Comparison of ENCODE assay signal across 8 cellular contexts in the genomic region with DNA sequence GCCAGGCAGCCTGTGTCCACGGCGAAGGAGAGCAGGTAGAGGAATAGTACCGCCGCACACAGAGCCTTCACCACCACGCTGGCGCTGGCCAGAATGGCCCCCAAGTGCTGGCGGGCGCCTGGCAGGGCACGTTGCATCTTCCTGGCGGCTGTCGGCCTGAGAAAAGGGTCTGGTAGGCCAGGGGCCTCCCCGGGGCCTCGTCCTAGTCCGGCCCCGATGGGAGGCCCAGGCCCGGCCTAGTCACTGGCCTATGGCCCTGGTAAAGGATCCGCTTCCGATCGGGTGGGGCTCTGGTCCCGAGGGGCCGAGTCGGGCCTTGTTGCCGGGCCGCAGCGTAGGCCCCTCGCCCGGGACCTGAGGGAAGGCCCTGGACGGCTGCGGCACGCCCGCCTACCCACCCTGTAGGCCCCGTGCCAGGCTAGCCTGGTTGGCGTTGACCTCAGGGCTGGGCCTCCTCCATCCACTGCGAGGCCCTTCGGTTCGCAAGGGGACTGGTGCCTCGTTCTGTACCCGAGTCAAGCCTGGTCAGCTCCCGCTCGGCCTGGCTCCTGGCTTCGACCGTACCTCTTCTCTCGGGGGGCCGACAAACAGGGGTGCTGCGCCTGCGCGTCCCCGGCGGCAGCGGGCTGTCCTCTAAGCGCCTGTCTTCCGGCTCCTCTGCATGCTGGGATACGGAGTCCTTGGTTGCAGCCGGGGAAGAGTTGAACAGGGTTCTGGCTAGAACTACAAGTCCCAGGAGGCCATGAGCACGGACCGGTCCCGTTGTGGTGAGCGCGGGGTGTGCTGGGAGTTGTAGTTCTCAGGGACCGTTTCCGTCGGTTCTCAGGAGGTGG. TPM values are rescaled to one million over a fixed set of nuclear protein-coding genes. Genes with fewer than 3 reads are reported as not detected.
DNase-seq lines count a peak whose midpoint lies in the region; ATAC-seq, FAIRE-seq and TF ChIP-seq lines count a peak whose summit lies in the region.

Gene TMEM115, minus strand, starts transcription at position 595 of the 833 bp plus-strand sequence. Its CDS starts 458 bp downstream, at position 137.

- peak; percentile 99 for DNase-seq in EL
- peak; percentile 99 for DNase-seq in H54 (ENCODE audit: insufficient read length, low spot score)
- peak; percentile 90 for DNase-seq in activated T-helper 9 cell treated with anti-CD3 and anti-CD28 coated beads, Interleukin-2, amount 50 U/mL, for 16 hours (ENCODE audit: low read depth)
- peak; percentile 98 for DNase-seq in fibroblast of mammary gland (ENCODE audit: low read depth)
- DNase-seq in naive thymus-derived CD8-positive, alpha-beta T cell: peak; percentile 86 to 98 (median 94)
- peak; percentile 84 to 96 (median 94) for DNase-seq in stimulated activated naive CD4-positive, alpha-beta T cell (lab: John Stamatoyannopoulos, UW)

- FAIRE-seq in H54 (lab: Jason Lieb, UNC): peak; percentile 77

- TF ChIP-seq POLR2A in H54 (IDR thresholded peaks at IDR 0.05; ENCODE audit: low read depth, low read length) (peak; percentile 67), Raji (IDR thresholded peaks at IDR 0.05; ENCODE audit: insufficient read depth, low read depth, low read length) (peak; percentile 84)

- H3F3A ChIP-seq in Loucy (ENCODE audit: low read depth): no peaks in the 10 kb centered on the region

- H3K27ac Mint-ChIP-seq in naive thymus-derived CD8-positive, alpha-beta T cell: peak within 1 kb of the TSS; percentile 87 to 98 (median 96)

- H3K4me3 Mint-ChIP-seq in naive thymus-derived CD8-positive, alpha-beta T cell: peak within 1 kb of the TSS; percentile 89 to 99 (median 96)

- H3K79me2 ChIP-seq in Loucy (ENCODE audit: insufficient read depth, low read length): peaks cover 45% of the 10 kb centered on the region

- peak within 1 kb of the TSS; percentile 92 for H3K4me2 ChIP-seq in Loucy (ENCODE audit: low read depth, low read length, poor library complexity, severe bottlenecking)

- ATAC-seq in naive thymus-derived CD8-positive, alpha-beta T cell: peak; percentile 99 to 100

- no peaks in the 10 kb centered on the region for H3K9me3 Mint-ChIP-seq in naive thymus-derived CD8-positive, alpha-beta T cell

- peaks cover 34% of the 10 kb centered on the region for H3K4me1 ChIP-seq in Loucy (ENCODE audit: insufficient read depth, low read length, poor library complexity, severe bottlenecking)

- H2AFZ ChIP-seq in Loucy (ENCODE audit: low read length): peak within 1 kb of the TSS; percentile 73

- H3K9ac ChIP-seq in Loucy (ENCODE audit: low read depth, low read length, poor library complexity, severe bottlenecking): peak within 1 kb of the TSS; percentile 84

- H3K9me2 ChIP-seq in Loucy (replicated peaks; ENCODE audit: low read depth, low read length): no peaks in the 10 kb centered on the region

- no peaks in the 10 kb centered on the region for H3K9me3 ChIP-seq in Loucy (ENCODE audit: insufficient read depth, low read depth, low read length)

- POLR2A ChIA-PET in naive thymus-derived CD8-positive, alpha-beta T cell (lab: Charles Lee): interaction anchor here (0.6 to 10.4 kb wide), 5 partner anchors 10 to 1901 kb away, joined by 3 to 102 read pairs (median 4); partner anchors contain the start of genes CYB561D2, NPRL2 and RASSF1

- peak within 1 kb of the TSS; percentile 78 for H3K4me3 ChIP-seq in Loucy (ENCODE audit: low read length, poor library complexity, severe bottlenecking)
- peak within 1 kb of the TSS; percentile 82 for H3K4me3 ChIP-seq in fibroblast of mammary gland (ENCODE audit: control insufficient read depth, low read depth, low read length)

- H3K27me3 Mint-ChIP-seq in naive thymus-derived CD8-positive, alpha-beta T cell: no peaks in the 10 kb centered on the region

- H4K20me1 ChIP-seq in Loucy (ENCODE audit: insufficient read depth, low read length, poor library complexity, severe bottlenecking): peaks cover 37% of the 10 kb centered on the region

- peaks cover 9% of the 10 kb centered on the region; the same call in 1 of the 2 replicates for H3K36me3 ChIP-seq in Loucy (ENCODE audit: insufficient read depth, low read length)

- TF ChIP-seq CTCF in Loucy (conservative IDR thresholded peaks at IDR 0.05; ENCODE audit: low read length) (no peak), fibroblast of mammary gland (conservative IDR thresholded peaks at IDR 0.05; ENCODE audit: control insufficient read depth, insufficient read depth, low read depth, low read length) (no peak)

- peaks cover 25 to 58% (median 46%) of the 10 kb centered on the region in 4 donors for H3K4me1 Mint-ChIP-seq in naive thymus-derived CD8-positive, alpha-beta T cell

- H3K36me3 Mint-ChIP-seq in naive thymus-derived CD8-positive, alpha-beta T cell: peaks cover 0 to 23% (median 2%) of the 10 kb centered on the region in 3 donors

- no peaks in the 10 kb centered on the region for H3K27me3 ChIP-seq in Loucy (ENCODE audit: insufficient read depth, low read length, poor library complexity, severe bottlenecking)

RNA-seq across cellular contexts. Expression of gene TMEM115, which starts in this region (rescaled TPM):
- total RNA-seq in naive thymus-derived CD8-positive, alpha-beta T cell: 10 to 100 TPM; 28.7 to 29.8 TPM
- 10 to 100 TPM; 15.2 to 29.2 (median 20.3) TPM for polyA plus RNA-seq in naive thymus-derived CD8-positive, alpha-beta T cell

Comparison
In these comparisons a context has a peak if more than half of its experiments do, and no peak if none do; other contexts are left out.
1. Peak in every context shown above with its lines: DNase-seq, ATAC-seq and H3K4me3 ChIP-seq.